1 cellular context compared by ENCODE assay signal in the genomic region with DNA sequence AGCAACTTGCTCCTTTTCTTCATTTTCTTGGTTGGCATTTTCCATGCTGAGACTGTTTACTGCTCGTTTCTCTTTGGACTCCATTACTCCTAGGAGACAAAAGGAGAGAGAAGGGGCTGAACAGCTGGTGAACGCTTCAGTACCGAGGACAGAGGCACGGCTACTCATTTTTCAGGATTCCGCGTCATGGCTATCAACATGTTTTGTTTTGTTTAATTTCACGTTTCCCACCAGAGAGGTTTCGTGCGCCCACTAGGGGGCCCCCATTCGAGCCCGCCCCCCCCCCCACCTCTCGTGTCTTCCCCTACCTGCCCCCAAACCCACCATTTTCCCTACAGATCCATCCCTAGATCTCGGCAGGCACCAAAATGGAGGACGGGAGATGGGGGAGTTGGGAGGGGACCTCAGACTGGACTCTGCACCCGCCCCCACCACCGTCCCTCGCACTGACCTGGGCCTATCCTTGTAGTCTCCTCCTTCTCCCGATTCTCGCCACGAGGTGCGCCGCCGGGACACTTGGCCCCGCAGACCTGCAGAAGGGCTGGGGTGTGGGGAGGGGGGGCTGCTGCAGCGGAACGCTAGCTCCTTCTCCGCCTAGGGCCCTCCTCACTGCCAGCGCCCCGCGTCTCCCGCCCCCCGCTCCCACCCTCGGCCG.
A peak's percentile ranks its signal among the peaks of the same experiment; 100 is the strongest.
TF ChIP-seq lines count a peak whose summit lies in the region.

No MANE protein-coding gene starts in this region.

TF ChIP-seq in A549, 52 proteins besides CTCF, POLR2A, EP300 and RAD21 (continued from another document):
- TF ChIP-seq, protein P1, sequence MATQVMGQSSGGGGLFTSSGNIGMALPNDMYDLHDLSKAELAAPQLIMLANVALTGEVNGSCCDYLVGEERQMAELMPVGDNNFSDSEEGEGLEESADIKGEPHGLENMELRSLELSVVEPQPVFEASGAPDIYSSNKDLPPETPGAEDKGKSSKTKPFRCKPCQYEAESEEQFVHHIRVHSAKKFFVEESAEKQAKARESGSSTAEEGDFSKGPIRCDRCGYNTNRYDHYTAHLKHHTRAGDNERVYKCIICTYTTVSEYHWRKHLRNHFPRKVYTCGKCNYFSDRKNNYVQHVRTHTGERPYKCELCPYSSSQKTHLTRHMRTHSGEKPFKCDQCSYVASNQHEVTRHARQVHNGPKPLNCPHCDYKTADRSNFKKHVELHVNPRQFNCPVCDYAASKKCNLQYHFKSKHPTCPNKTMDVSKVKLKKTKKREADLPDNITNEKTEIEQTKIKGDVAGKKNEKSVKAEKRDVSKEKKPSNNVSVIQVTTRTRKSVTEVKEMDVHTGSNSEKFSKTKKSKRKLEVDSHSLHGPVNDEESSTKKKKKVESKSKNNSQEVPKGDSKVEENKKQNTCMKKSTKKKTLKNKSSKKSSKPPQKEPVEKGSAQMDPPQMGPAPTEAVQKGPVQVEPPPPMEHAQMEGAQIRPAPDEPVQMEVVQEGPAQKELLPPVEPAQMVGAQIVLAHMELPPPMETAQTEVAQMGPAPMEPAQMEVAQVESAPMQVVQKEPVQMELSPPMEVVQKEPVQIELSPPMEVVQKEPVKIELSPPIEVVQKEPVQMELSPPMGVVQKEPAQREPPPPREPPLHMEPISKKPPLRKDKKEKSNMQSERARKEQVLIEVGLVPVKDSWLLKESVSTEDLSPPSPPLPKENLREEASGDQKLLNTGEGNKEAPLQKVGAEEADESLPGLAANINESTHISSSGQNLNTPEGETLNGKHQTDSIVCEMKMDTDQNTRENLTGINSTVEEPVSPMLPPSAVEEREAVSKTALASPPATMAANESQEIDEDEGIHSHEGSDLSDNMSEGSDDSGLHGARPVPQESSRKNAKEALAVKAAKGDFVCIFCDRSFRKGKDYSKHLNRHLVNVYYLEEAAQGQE (IDR thresholded peaks at IDR 0.05) = peak; percentile 86
TF ChIP-seq in A549: peak in this region for 2.
